In genomic region chr9:83491995-83492394, GRCh38 we compare ENCODE assay signal across 28 cellular contexts.
"Had no signal": no experiment of that assay in that cellular context is flagged by ENCODE, and none has a peak within 500 bp of the region (broad histone marks: within the 10 kb centered on the region; RNA-seq: fewer than 3 reads in every experiment).

No MANE protein-coding gene starts in this region.

- H3K4me1 ChIP-seq: ascending aorta, body of pancreas had no signal

- H3K9me3 ChIP-seq: ascending aorta, body of pancreas, SJSA1 had no signal

- H3K4me1 Mint-ChIP-seq: activated naive CD4-positive, alpha-beta T cell treated with anti-CD3 and anti-CD28 coated beads, Interleukin-2, amount 50 U/mL, for 24 hours; central memory CD8-positive, alpha-beta T cell had no signal

- DNase-seq: activated CD4-positive, alpha-beta T cell treated with anti-CD3 and anti-CD28 coated beads for 4 hours; activated CD8-positive, alpha-beta memory T cell treated with anti-CD3 and anti-CD28 coated beads, Interleukin-2, amount 50 U/mL, for 4 hours; activated CD8-positive, alpha-beta T cell treated with anti-CD3 and anti-CD28 coated beads for 36 hours; activated effector memory CD4-positive, alpha-beta T cell treated with Interleukin-2 at 50 U/mL for 16 hours; activated naive CD4-positive, alpha-beta T cell; activated T-cell treated with anti-CD3 and anti-CD28 coated beads, Interleukin-2, amount 50 U/mL, for 1 hour; body of pancreas; Karpas-422; NCI-H1105 treated with DMSO at 0.1 percent for 48 hours; NCI-H1436 treated with DMSO at 0.1 percent for 48 hours; NCI-H187; NCI-H2081; NCI-H446 treated with DMSO at 0.1 percent for 48 hours; NCI-H524 treated with DMSO at 0.1 percent for 48 hours; NCI-H748 treated with DMSO at 0.1 percent for 48 hours; OCI-M1; RPMI8226; SHP77; T-helper 2 cell; T1000 had no signal

- H3K27ac ChIP-seq: ascending aorta, body of pancreas, SJSA1, VCaP had no signal

- H3K27ac Mint-ChIP-seq: activated CD8-positive, alpha-beta T cell treated with anti-CD3 and anti-CD28 coated beads for 36 hours; activated naive CD4-positive, alpha-beta T cell treated with anti-CD3 and anti-CD28 coated beads, Interleukin-2, amount 50 U/mL, for 24 hours; activated T-helper 1 cell treated with anti-CD3 and anti-CD28 coated beads, Interleukin-12 subunit alpha, Interleukin-12 subunit beta, Interleukin-2, Interleukin-4 antibody, amounts not matched to agents 30 ng/mL and 10 ng/mL and 1 ng/mL, durations not matched to agents 14 hours and 24 hours and 36 hours had no signal

- H3K9me3 Mint-ChIP-seq: activated CD8-positive, alpha-beta T cell treated with anti-CD3 and anti-CD28 coated beads for 36 hours; activated naive CD4-positive, alpha-beta T cell treated with anti-CD3 and anti-CD28 coated beads, Interleukin-2, amount 50 U/mL, for 24 hours; activated T-helper 1 cell treated with anti-CD3 and anti-CD28 coated beads, Interleukin-12 subunit alpha, Interleukin-12 subunit beta, Interleukin-2, Interleukin-4 antibody, amounts not matched to agents 30 ng/mL and 10 ng/mL and 1 ng/mL, durations not matched to agents 14 hours and 24 hours and 36 hours; central memory CD8-positive, alpha-beta T cell had no signal

- H3K4me3 Mint-ChIP-seq: activated CD8-positive, alpha-beta T cell treated with anti-CD3 and anti-CD28 coated beads for 36 hours; activated naive CD4-positive, alpha-beta T cell treated with anti-CD3 and anti-CD28 coated beads, Interleukin-2, amount 50 U/mL, for 24 hours; activated T-helper 1 cell treated with anti-CD3 and anti-CD28 coated beads, Interleukin-12 subunit alpha, Interleukin-12 subunit beta, Interleukin-2, Interleukin-4 antibody, amounts not matched to agents 30 ng/mL and 10 ng/mL and 1 ng/mL, durations not matched to agents 14 hours and 24 hours and 36 hours; central memory CD8-positive, alpha-beta T cell had no signal

- H3K27me3 Mint-ChIP-seq: activated CD8-positive, alpha-beta T cell treated with anti-CD3 and anti-CD28 coated beads for 36 hours; activated naive CD4-positive, alpha-beta T cell treated with anti-CD3 and anti-CD28 coated beads, Interleukin-2, amount 50 U/mL, for 24 hours had no signal

- H3K4me3 ChIP-seq: ascending aorta, body of pancreas, K562, SJSA1 had no signal

- ATAC-seq: activated CD8-positive, alpha-beta T cell treated with anti-CD3 and anti-CD28 coated beads for 36 hours; body of pancreas; K562; Panc1 had no signal

- H3K36me3 ChIP-seq: ascending aorta, SJSA1 had no signal

- H3K27me3 ChIP-seq: ascending aorta, body of pancreas, SJSA1 had no signal
